Comparison of ENCODE assay signal across 10 cellular contexts in the genomic region with DNA sequence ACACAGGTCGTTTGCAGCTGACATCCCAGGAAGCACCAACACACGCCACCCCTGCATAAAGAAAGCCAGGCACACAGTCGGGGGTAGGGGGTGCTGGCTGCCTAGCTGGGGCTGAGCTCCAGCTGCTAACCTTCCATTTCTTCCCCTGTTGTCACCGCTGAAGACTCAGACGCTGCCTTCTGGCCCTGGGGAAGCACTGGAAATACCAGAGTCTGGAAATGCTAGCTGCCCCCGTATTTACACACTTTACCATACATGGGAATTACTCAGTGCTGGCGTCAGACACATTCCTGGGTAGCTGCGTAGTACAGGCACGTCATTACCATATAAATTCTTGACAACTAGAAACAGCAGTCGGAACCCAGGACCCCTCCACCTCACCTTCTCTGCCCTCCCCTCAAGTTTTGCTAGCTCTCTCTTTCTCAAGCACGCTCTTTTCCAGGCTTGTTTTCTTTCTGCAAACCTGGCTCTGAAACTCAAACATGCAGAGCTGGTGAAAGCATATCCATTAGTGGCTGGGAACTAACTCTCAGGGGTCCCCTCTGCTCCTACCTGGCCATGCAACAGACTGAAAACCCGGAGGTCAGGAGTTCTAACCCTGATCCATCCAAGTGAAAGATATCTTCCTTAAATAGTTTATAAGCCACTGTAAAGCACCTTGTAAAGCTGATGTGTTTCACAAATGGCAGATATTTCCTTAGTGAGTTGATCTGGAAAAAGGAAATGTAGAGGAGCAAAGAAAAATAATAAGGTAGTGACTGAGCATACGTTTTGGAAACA. TPM values are rescaled to one million over a fixed set of nuclear protein-coding genes. Genes with fewer than 3 reads are reported as not detected.
A peak's percentile ranks its signal among the peaks of the same experiment; 100 is the strongest.
DNase-seq lines count a peak whose midpoint lies in the region; ATAC-seq and TF ChIP-seq lines count a peak whose summit lies in the region.
"Had no signal": no experiment of that assay in that cellular context is flagged by ENCODE, and none has a peak within 500 bp of the region (broad histone marks: within the 10 kb centered on the region; RNA-seq: fewer than 3 reads in every experiment).

No MANE protein-coding gene starts in this region.

- peak; percentile 96 for TF ChIP-seq EP300 in transverse colon (IDR thresholded peaks at IDR 0.05; ENCODE audit: low read depth)

- no peak for TF ChIP-seq CTCF in brain (conservative IDR thresholded peaks at IDR 0.05)
- no peak for TF ChIP-seq CTCF in transverse colon (IDR thresholded peaks at IDR 0.05)

- H3K9me3 ChIP-seq in transverse colon = no peaks in the 10 kb centered on the region

- peak overlapping the region in 4 of 5 experiments; percentile 18 to 61 (median 36) for H3K4me3 Mint-ChIP-seq in brain
- H3K4me3 Mint-ChIP-seq: B cell; T-helper 1 cell treated with Interleukin-12 subunit alpha and Interleukin-12 subunit beta and Interleukin-4 antibody, amounts not matched to agents 30 μg/mL and 1 μg/mL, for 36 hours had no signal

- peaks cover 19 to 83% (median 56%) of the 10 kb centered on the region in 4 donors for H3K4me1 ChIP-seq in transverse colon

- peak overlapping the region; percentile 5 to 71 (median 46) for H3K4me3 ChIP-seq in transverse colon

- in situ Hi-C loops in transverse colon (cut with MboI; ENCODE audit: low pct_ligation_motif_present in 1 of 4, low pct_unique_long_range_greater_than_20kb in 1 of 4, low sequenced_read_pairs in 3 of 4) = no loop called here

- H3K4me1 Mint-ChIP-seq in brain = peaks cover 61% of the 10 kb centered on the region

- peak; percentile 51 for TF ChIP-seq POLR2A in transverse colon (IDR thresholded peaks at IDR 0.05)

- DNase-seq in NCI-H2029 (lab: John Stamatoyannopoulos, UW) (peak; percentile 21), NCI-H2029 treated with DMSO at 0.1 percent for 48 hours (lab: John Stamatoyannopoulos, UW) (no peak), left kidney (ENCODE audit: low read depth, low spot score) (peak; percentile 93), transverse colon (peak; percentile 47)

- WGBS in transverse colon (ENCODE audit: low coverage in 1 of 2), 2 donors = 52 to 67% methylated on average over 3 to 13 of the region's 13 CpGs

- no peaks in the 10 kb centered on the region for H3K36me3 ChIP-seq in transverse colon

- H3K9me3 Mint-ChIP-seq in brain = no peaks in the 10 kb centered on the region
- H3K9me3 Mint-ChIP-seq: T-helper 1 cell treated with Interleukin-12 subunit alpha and Interleukin-12 subunit beta and Interleukin-4 antibody, amounts not matched to agents 30 μg/mL and 1 μg/mL, for 36 hours had no signal

- H3K27ac ChIP-seq in transverse colon = peak overlapping the region; percentile 93 to 97 (median 96)

- ATAC-seq in GM19328 (IDR thresholded peaks at IDR 0.05; ENCODE audit: unreplicated experiment) = no peak
- ATAC-seq in GM19395 (IDR thresholded peaks at IDR 0.05; ENCODE audit: unreplicated experiment) = no peak
- ATAC-seq in HG03045 (IDR thresholded peaks at IDR 0.05; ENCODE audit: unreplicated experiment) = no peak

- H3K27me3 Mint-ChIP-seq in brain = peaks cover 20% of the 10 kb centered on the region
- H3K27me3 Mint-ChIP-seq: B cell had no signal

- intact Hi-C loops in transverse colon (cut with DNase I; ENCODE audit: low total_unique reads) = no loop called here

- no peaks in the 10 kb centered on the region for H3K36me3 Mint-ChIP-seq in brain

- no peaks in the 10 kb centered on the region for H3K27me3 ChIP-seq in transverse colon

- peak overlapping the region in 4 of 5 experiments; percentile 32 to 95 (median 86) for H3K27ac Mint-ChIP-seq in brain
- H3K27ac Mint-ChIP-seq: B cell; T-helper 1 cell treated with Interleukin-12 subunit alpha and Interleukin-12 subunit beta and Interleukin-4 antibody, amounts not matched to agents 30 μg/mL and 1 μg/mL, for 36 hours had no signal

RNA-seq across cellular contexts. Expression of a gene that starts 3.3 kb away (rescaled TPM):
- polyA plus RNA-seq in brain (ENCODE audit: insufficient read depth, low read depth, low replicate concordance) = 599 TPM
- 1,000 to 10,000 TPM in 2 of 4 donors, 100 to 1,000 TPM in 2; 697 to 1,474 (median 915) TPM for total RNA-seq in transverse colon

RNA-seq across cellular contexts. Expression of a gene that starts 34.6 kb away (rescaled TPM):
- polyA plus RNA-seq in brain (ENCODE audit: insufficient read depth, low read depth, low replicate concordance) = 29.9 TPM
- total RNA-seq in transverse colon = 10 to 100 TPM; 19.4 to 47.6 (median 31.5) TPM

RNA-seq across cellular contexts. Expression of a gene that starts 35.3 kb away (rescaled TPM):
- 55.4 TPM for polyA plus RNA-seq in brain (ENCODE audit: insufficient read depth, low read depth, low replicate concordance)
- total RNA-seq in transverse colon = 10 to 100 TPM; 13.0 to 40.6 (median 16.9) TPM
